ENCODE assay signal across 19 cellular contexts in genomic region chr17:67055811-67056745, GRCh38. TPM values are rescaled to one million over a fixed set of nuclear protein-coding genes. Genes with fewer than 3 reads are reported as not detected.
A peak's percentile ranks its signal among the peaks of the same experiment; 100 is the strongest.
DNase-seq lines count a peak whose midpoint lies in the region; ATAC-seq and TF ChIP-seq lines count a peak whose summit lies in the region.
"Had no signal": no experiment of that assay in that cellular context is flagged by ENCODE, and none has a peak within 500 bp of the region (broad histone marks: within the 10 kb centered on the region; RNA-seq: fewer than 3 reads in every experiment).

No MANE protein-coding gene starts in this region.

- no peaks in the 10 kb centered on the region for H3K79me1 ChIP-seq in mesendoderm (ENCODE audit: low read length)

- peak; percentile 11 for DNase-seq in activated T-cell treated with anti-CD3 and anti-CD28 coated beads, Interleukin-2, amount 50 U/mL, for 24 hours
- DNase-seq in activated T-cell treated with anti-CD3 and anti-CD28 coated beads for 4 hours (no peak), NCI-H2171 (lab: John Stamatoyannopoulos, UW) (peak; percentile 39), left ventricle myocardium superior (no peak), spleen (peak; percentile 58), mesendoderm (no peak), NOMO-1 treated with DMSO at 0.1 percent for 48 hours (lab: John Stamatoyannopoulos, UW; ENCODE audit: unreplicated experiment) (no peak), CD1c-positive myeloid dendritic cell (ENCODE audit: extremely low spot score) (no peak)
- DNase-seq: NCI-H1436; NCI-H524; stimulated activated naive CD8-positive, alpha-beta T cell treated with anti-CD3 and anti-CD28 coated beads, Interleukin-15, amount 100 ng/mL, for 72 hours had no signal

- H3K23ac ChIP-seq in mesendoderm (ENCODE audit: low read length) = no peak overlapping the region

- H4K5ac ChIP-seq in mesendoderm (ENCODE audit: low read length) = no peak overlapping the region

- peaks cover 0 to 2% (median 0%) of the 10 kb centered on the region in 8 donors for H3K9me3 ChIP-seq in spleen
- H3K9me3 ChIP-seq: Peyer's patch had no signal

- H2BK5ac ChIP-seq in mesendoderm (ENCODE audit: low read length) = no peak overlapping the region

- H3K4me1 Mint-ChIP-seq in activated T-cell treated with anti-CD3 and anti-CD28 coated beads, Interleukin-2, amount 50 U/mL, for 24 hours (ENCODE audit: low read depth) = no peaks in the 10 kb centered on the region
- H3K4me1 Mint-ChIP-seq: stimulated activated naive CD8-positive, alpha-beta T cell treated with anti-CD3 and anti-CD28 coated beads, Interleukin-15, amount 100 ng/mL, for 72 hours had no signal

- no peak overlapping the region for H3K27ac Mint-ChIP-seq in activated T-cell treated with anti-CD3 and anti-CD28 coated beads, Interleukin-2, amount 50 U/mL, for 24 hours

- H3K27me3 ChIP-seq in spleen (replicated peaks in 1 of 7) (no peaks in the 10 kb centered on the region), mesendoderm (ENCODE audit: insufficient read depth, low read length, poor library complexity) (no peaks in the 10 kb centered on the region)
- H3K27me3 ChIP-seq: Peyer's patch had no signal

- H3K36me3 Mint-ChIP-seq in activated T-cell treated with anti-CD3 and anti-CD28 coated beads, Interleukin-2, amount 50 U/mL, for 24 hours (ENCODE audit: low read depth) = peaks cover 3% of the 10 kb centered on the region

- no peak overlapping the region for H3K56ac ChIP-seq in mesendoderm (ENCODE audit: low read length)

- H3K4me3 Mint-ChIP-seq in activated T-cell treated with anti-CD3 and anti-CD28 coated beads, Interleukin-2, amount 50 U/mL, for 24 hours = no peak overlapping the region
- H3K4me3 Mint-ChIP-seq: stimulated activated naive CD8-positive, alpha-beta T cell treated with anti-CD3 and anti-CD28 coated beads, Interleukin-15, amount 100 ng/mL, for 72 hours had no signal

- no peak overlapping the region for H3K27ac ChIP-seq in spleen
- H3K27ac ChIP-seq in mesendoderm (ENCODE audit: low read depth, low read length) = no peak overlapping the region
- H3K27ac ChIP-seq: coronary artery, KMS-11 had no signal

- H2AK5ac ChIP-seq in mesendoderm (ENCODE audit: low read length) = no peak overlapping the region

- H3K4me3 ChIP-seq in spleen = no peak overlapping the region
- no peak overlapping the region for H3K4me3 ChIP-seq in mesendoderm (ENCODE audit: low read length)
- H3K4me3 ChIP-seq: coronary artery, Peyer's patch had no signal

- H3K9ac ChIP-seq in mesendoderm (ENCODE audit: low read length) = no peak overlapping the region
- H3K9ac ChIP-seq: KMS-11 had no signal

- H2BK120ac ChIP-seq in mesendoderm (ENCODE audit: low read depth, low read length) = no peak overlapping the region

- H3K9me3 Mint-ChIP-seq in activated T-cell treated with anti-CD3 and anti-CD28 coated beads, Interleukin-2, amount 50 U/mL, for 24 hours = no peaks in the 10 kb centered on the region
- H3K9me3 Mint-ChIP-seq: stimulated activated naive CD8-positive, alpha-beta T cell treated with anti-CD3 and anti-CD28 coated beads, Interleukin-15, amount 100 ng/mL, for 72 hours had no signal

- ATAC-seq in left ventricle myocardium superior = peak; percentile 87
- ATAC-seq: stimulated activated naive CD8-positive, alpha-beta T cell treated with anti-CD3 and anti-CD28 coated beads, Interleukin-15, amount 100 ng/mL, for 72 hours had no signal

- no peaks in the 10 kb centered on the region for H3K4me1 ChIP-seq in spleen
- H3K4me1 ChIP-seq in mesendoderm (ENCODE audit: control insufficient read depth, low read depth, low read length) = no peaks in the 10 kb centered on the region
- H3K4me1 ChIP-seq: Peyer's patch had no signal

- H3K4me2 ChIP-seq in mesendoderm (ENCODE audit: low read length) = no peak overlapping the region
- H3K4me2 ChIP-seq: KMS-11 had no signal

- H3K18ac ChIP-seq in mesendoderm (ENCODE audit: low read length) = no peak overlapping the region

- no peaks in the 10 kb centered on the region for H3K27me3 Mint-ChIP-seq in activated T-cell treated with anti-CD3 and anti-CD28 coated beads, Interleukin-2, amount 50 U/mL, for 24 hours
- H3K27me3 Mint-ChIP-seq: stimulated activated naive CD8-positive, alpha-beta T cell treated with anti-CD3 and anti-CD28 coated beads, Interleukin-15, amount 100 ng/mL, for 72 hours had no signal

- intact Hi-C loops in left ventricle myocardium superior (cut with micrococcal nuclease) = no loop called here
- intact Hi-C loops in spleen (cut with DNase I; ENCODE audit: low total_unique reads) = no loop called here

- H3K36me3 ChIP-seq in spleen = no peaks in the 10 kb centered on the region
- H3K36me3 ChIP-seq in mesendoderm (ENCODE audit: control insufficient read depth, insufficient read depth, low read length) = no peaks in the 10 kb centered on the region
- H3K36me3 ChIP-seq: Peyer's patch had no signal

- H4K8ac ChIP-seq in mesendoderm (ENCODE audit: low read depth, low read length) = no peak overlapping the region

- 82 to 87% (median 84%) methylated on average over 25 to 29 of the region's 29 CpGs for WGBS in spleen, 5 donors
- WGBS in mesendoderm (ENCODE audit: extremely low coverage, insufficient coverage, low lambda C conversion rate) = no CpG with 5 or more reads among the region's 29 CpGs

- H3K4ac ChIP-seq in mesendoderm (ENCODE audit: low read depth, low read length) = no peak overlapping the region

- TF ChIP-seq POLR2A in spleen (IDR thresholded peaks at IDR 0.05) = no peak

- no peak overlapping the region for H2BK15ac ChIP-seq in mesendoderm (replicated peaks; ENCODE audit: low read depth)

- no peak for TF ChIP-seq CTCF in spleen (IDR thresholded peaks at IDR 0.05 in 8 of 11, conservative IDR thresholded peaks at IDR 0.05 in 3 of 11)

- no peaks in the 10 kb centered on the region for H3K79me2 ChIP-seq in mesendoderm (ENCODE audit: control insufficient read depth, insufficient read depth, low read length)

RNA-seq across cellular contexts. Expression of gene CACNG1, which starts 11.7 kb away (rescaled TPM):
- total RNA-seq in left ventricle myocardium superior (not detected), spleen (not detected)
- polyA plus RNA-seq in spleen = not detected
- not detected for polyA plus RNA-seq in mesendoderm (2013, experiment 1 of 2)
- not detected for polyA plus RNA-seq in mesendoderm (2013, experiment 2 of 2)
- total RNA-seq: activated CD8-positive, alpha-beta memory T cell treated with anti-CD3 and anti-CD28 coated beads for 36 hours; epithelial cell of proximal tubule; mucosa of gallbladder; osteoblast; Peyer's patch had no signal
- polyA plus RNA-seq: AG04450 had no signal

Comparison
In these comparisons a context has a peak if more than half of its experiments do, and no peak if none do; other contexts are left out.
1. DNase-seq: peak in activated T-cell treated with anti-CD3 and anti-CD28 coated beads, Interleukin-2, amount 50 U/mL, for 24 hours (single experiment), NCI-H2171 (single experiment) and spleen (single experiment); none in activated T-cell treated with anti-CD3 and anti-CD28 coated beads for 4 hours (single experiment), left ventricle myocardium superior (single experiment), mesendoderm (single experiment), NOMO-1 treated with DMSO at 0.1 percent for 48 hours (single experiment) and CD1c-positive myeloid dendritic cell (single experiment).